Comparison of ENCODE assay signal across 26 cellular contexts in the genomic region with DNA sequence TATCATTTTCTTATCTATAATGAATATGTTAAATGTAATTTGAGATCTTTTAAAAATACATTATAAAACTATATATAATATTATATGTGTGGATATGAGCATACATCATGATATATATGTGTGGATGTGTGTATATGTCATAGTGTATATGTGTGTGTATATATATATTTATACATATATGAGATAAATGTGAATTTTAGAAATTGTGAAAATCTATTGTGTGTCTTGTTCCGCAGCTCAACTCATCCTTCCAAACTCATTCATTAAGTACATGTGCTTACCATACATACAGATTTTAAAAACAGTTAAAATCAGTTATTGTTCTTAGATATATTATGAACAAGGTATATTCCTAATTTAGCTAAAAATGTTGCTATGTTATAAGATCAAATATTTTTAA.
"Had no signal": no experiment of that assay in that cellular context is flagged by ENCODE, and none has a peak within 500 bp of the region (broad histone marks: within the 10 kb centered on the region; RNA-seq: fewer than 3 reads in every experiment).

No MANE protein-coding gene starts in this region.

- ATAC-seq: stimulated activated effector memory CD8-positive, alpha-beta T cell treated with anti-CD3 and anti-CD28 coated beads, Interleukin-12 subunit alpha, Interleukin-12 subunit beta, amount 100 ng/mL, for 72 hours; stimulated activated memory B cell treated with anti-CD40 and anti-IgM and Interleukin-4, amounts not matched to agents 10 μg/mL and 1 μg/mL and 100 μg/mL, for 72 hours; stimulated activated naive B cell treated with anti-CD40 and anti-IgM and Interleukin-4, amounts not matched to agents 10 μg/mL and 1 μg/mL and 100 μg/mL, for 72 hours; stimulated activated naive CD8-positive, alpha-beta T cell treated with anti-CD3 and anti-CD28 coated beads, Interleukin-15, amount 100 ng/mL, for 72 hours; stimulated activated naive CD8-positive, alpha-beta T cell treated with anti-CD3 and anti-CD28 coated beads, Interleukin-15, Interleukin-2, amounts not matched to agents 100 U/mL and 50 U/mL, for 24 hours; upper lobe of right lung had no signal

- DNase-seq: stimulated activated CD4-positive, alpha-beta T cell treated with anti-CD3 and anti-CD28 coated beads, Interleukin-2, amount 100 ng/mL, for 48 hours; stimulated activated CD4-positive, alpha-beta T cell treated with anti-CD3 and anti-CD28 coated beads, Interleukin-4, amount 100 ng/mL, for 1 hour; stimulated activated CD4-positive, alpha-beta T cell treated with anti-CD3 and anti-CD28 coated beads, Interleukin-4, amount 100 ng/mL, for 24 hours; stimulated activated CD4-positive, alpha-beta T cell treated with anti-CD3 and anti-CD28 coated beads, Interleukin-4, amount 100 ng/mL, for 4 hours; stimulated activated CD8-positive, alpha-beta memory T cell treated with anti-CD3 and anti-CD28 coated beads, Interleukin-4, amount 100 ng/mL, for 48 hours; stimulated activated naive B cell treated with anti-CD40 and anti-IgM and Interleukin-4, amounts not matched to agents 10 μg/mL and 1 μg/mL and 100 μg/mL, for 72 hours; stimulated activated naive CD4-positive, alpha-beta T cell; stimulated activated naive CD4-positive, alpha-beta T cell treated with Interleukin-2 at 50 U/mL for 16 hours; stimulated activated naive CD8-positive, alpha-beta T cell treated with anti-CD3 and anti-CD28 coated beads, Interleukin-15, amount 100 ng/mL, for 72 hours; stimulated activated naive CD8-positive, alpha-beta T cell treated with anti-CD3 and anti-CD28 coated beads, Interleukin-15, Interleukin-2, amounts not matched to agents 100 U/mL and 50 U/mL, for 24 hours; stomach; testis; thyroid gland; tibial artery; transverse colon; trophoblast cell; upper lobe of left lung; upper lobe of right lung; uterus had no signal

- H3K9me3 ChIP-seq: suprapubic skin, testis, thoracic aorta, thyroid gland, tibial artery, transverse colon, upper lobe of left lung, upper lobe of right lung, uterus, vagina had no signal

- H3K27me3 ChIP-seq: stomach, suprapubic skin, testis, thyroid gland, tibial artery, tibial nerve, transverse colon, upper lobe of left lung, upper lobe of right lung, uterus, vagina had no signal

- FAIRE-seq: urothelium cell line had no signal

- H3K4me1 ChIP-seq: stomach, suprapubic skin, testis, thyroid gland, tibial artery, tibial nerve, transverse colon, upper lobe of left lung, upper lobe of right lung, uterus, vagina had no signal

- H3K27ac ChIP-seq: stomach, suprapubic skin, testis, thoracic aorta, thyroid gland, tibial artery, tibial nerve, transverse colon, upper lobe of left lung, upper lobe of right lung, uterus, vagina had no signal

- H3K36me3 ChIP-seq: stomach, suprapubic skin, thoracic aorta, thyroid gland, tibial artery, tibial nerve, transverse colon, upper lobe of left lung, upper lobe of right lung, uterus, vagina had no signal

- H3K4me3 ChIP-seq: stomach, suprapubic skin, testis, thoracic aorta, thyroid gland, tibial artery, tibial nerve, transverse colon, upper lobe of left lung, upper lobe of right lung, uterus, vagina had no signal
